ENCODE assay signal across 1 cellular context in genomic region chr19:45687599-45687998, GRCh38.
TF ChIP-seq lines count a peak whose summit lies in the region.

No MANE protein-coding gene starts in this region.

TF ChIP-seq in H1, 55 proteins besides CTCF, POLR2A, EP300 and RAD21:
- TF ChIP-seq FOSL1 (IDR thresholded peaks at IDR 0.05; ENCODE audit: insufficient read depth, low read depth, low read length): no peak
- no peak for TF ChIP-seq SP4 (IDR thresholded peaks at IDR 0.05; ENCODE audit: low read length)
- no peak for TF ChIP-seq E2F6 (IDR thresholded peaks at IDR 0.05)
- no peak for TF ChIP-seq MAX (IDR thresholded peaks at IDR 0.05)
- no peak for TF ChIP-seq CBX5 (IDR thresholded peaks at IDR 0.05; ENCODE audit: low read depth, low read length)
